16 cellular contexts compared by ENCODE assay signal in the genomic region with DNA sequence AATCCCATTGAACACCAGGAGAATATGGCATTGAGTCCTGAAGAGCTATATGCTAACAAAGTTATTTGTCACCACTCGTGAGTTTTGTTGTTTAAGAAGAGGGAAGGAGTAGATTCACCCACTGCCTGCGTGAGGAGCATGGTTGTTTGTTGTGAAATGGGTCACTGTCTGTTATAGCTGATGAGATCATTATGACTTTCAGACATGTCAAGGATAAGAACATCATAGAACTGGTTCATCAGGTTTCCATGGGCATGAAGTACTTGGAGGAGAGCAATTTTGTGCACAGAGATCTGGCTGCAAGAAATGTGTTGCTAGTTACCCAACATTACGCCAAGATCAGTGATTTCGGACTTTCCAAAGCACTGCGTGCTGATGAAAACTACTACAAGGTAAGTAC.
"Had no signal": no experiment of that assay in that cellular context is flagged by ENCODE, and none has a peak within 500 bp of the region (broad histone marks: within the 10 kb centered on the region; RNA-seq: fewer than 3 reads in every experiment).

No MANE protein-coding gene starts in this region.

- H3K36me3 ChIP-seq: ascending aorta, cardiac muscle cell had no signal

- ATAC-seq: activated T-cell treated with anti-CD3 and anti-CD28 coated beads, Interleukin-2, amount 50 U/mL, for 72 hours; naive thymus-derived CD4-positive, alpha-beta T cell; right cardiac atrium; T-cell had no signal

- H3K4me3 ChIP-seq: ascending aorta, cardiac muscle cell, tibial nerve had no signal

- H3K27ac Mint-ChIP-seq: activated CD4-positive, alpha-beta memory T cell treated with anti-CD3 and anti-CD28 coated beads for 36 hours; activated T-cell treated with anti-CD3 and anti-CD28 coated beads, Interleukin-2, amount 50 U/mL, for 72 hours; naive thymus-derived CD4-positive, alpha-beta T cell; T-cell had no signal

- H3K27me3 Mint-ChIP-seq: activated CD4-positive, alpha-beta memory T cell treated with anti-CD3 and anti-CD28 coated beads for 36 hours; T-cell had no signal

- H3K27me3 ChIP-seq: ascending aorta, cardiac muscle cell, neutrophil, tibial nerve had no signal

- H3K27ac ChIP-seq: ascending aorta, cardiac muscle cell, neutrophil, tibial nerve had no signal

- DNase-seq: activated CD4-positive, alpha-beta memory T cell treated with anti-CD3 and anti-CD28 coated beads for 36 hours; activated naive CD4-positive, alpha-beta T cell; activated T-cell treated with anti-CD3 and anti-CD28 coated beads, Interleukin-2, amount 50 U/mL, for 72 hours; effector memory CD4-positive, alpha-beta T cell; hippocampal formation; midbrain; right cardiac atrium; small intestine; T-cell; T1000 had no signal

- H3K4me1 Mint-ChIP-seq: naive thymus-derived CD4-positive, alpha-beta T cell; T-cell had no signal

- H3K36me3 Mint-ChIP-seq: activated CD4-positive, alpha-beta memory T cell treated with anti-CD3 and anti-CD28 coated beads for 36 hours; naive thymus-derived CD4-positive, alpha-beta T cell; T-cell had no signal

- H3K4me3 Mint-ChIP-seq: activated CD4-positive, alpha-beta memory T cell treated with anti-CD3 and anti-CD28 coated beads for 36 hours; activated T-cell treated with anti-CD3 and anti-CD28 coated beads, Interleukin-2, amount 50 U/mL, for 72 hours; naive thymus-derived CD4-positive, alpha-beta T cell; T-cell had no signal

- FAIRE-seq: colon, small intestine had no signal

- H3K9me3 Mint-ChIP-seq: activated CD4-positive, alpha-beta memory T cell treated with anti-CD3 and anti-CD28 coated beads for 36 hours; activated T-cell treated with anti-CD3 and anti-CD28 coated beads, Interleukin-2, amount 50 U/mL, for 72 hours; T-cell had no signal
